21 cellular contexts compared by ENCODE assay signal in genomic region chr12:115257791-115258190, GRCh38.
DNase-seq lines count a peak whose midpoint lies in the region; ATAC-seq, FAIRE-seq and TF ChIP-seq lines count a peak whose summit lies in the region.
"Had no signal": no experiment of that assay in that cellular context is flagged by ENCODE, and none has a peak within 500 bp of the region (broad histone marks: within the 10 kb centered on the region; RNA-seq: fewer than 3 reads in every experiment).

No MANE protein-coding gene starts in this region.

- H2AFZ ChIP-seq in SK-N-SH (ENCODE audit: low read depth) (no peak overlapping the region), astrocyte (ENCODE audit: low read depth, low read length) (no peak overlapping the region)
- H2AFZ ChIP-seq: PC-9 had no signal

- no peak for ATAC-seq in SK-N-SH treated with all-trans-retinoic acid at 6 μM for 48 hours
- no peak for ATAC-seq in CD4-positive, alpha-beta T cell (ENCODE audit: poor library complexity)
- ATAC-seq: psoas muscle had no signal

- H3K4me2 ChIP-seq in SK-N-SH (no peak overlapping the region), astrocyte (ENCODE audit: low read length) (no peak overlapping the region)
- H3K4me2 ChIP-seq: PC-9 had no signal

- H3F3A ChIP-seq in SK-N-SH (replicated peaks; ENCODE audit: insufficient read depth) = no peaks in the 10 kb centered on the region

- H3K36me3 Mint-ChIP-seq in astrocyte (ENCODE audit: low read depth, unreplicated experiment) = no peaks in the 10 kb centered on the region
- no peaks in the 10 kb centered on the region for H3K36me3 Mint-ChIP-seq in CD4-positive, alpha-beta T cell (ENCODE audit: low read depth)
- H3K36me3 Mint-ChIP-seq: activated naive CD8-positive, alpha-beta T cell treated with anti-CD3 and anti-CD28 coated beads, Interleukin-2, amount 10 ng/mL, durations not matched to agents 7 days and 5 days had no signal

- TF ChIP-seq EP300 in SK-N-SH (IDR thresholded peaks at IDR 0.05; ENCODE audit: borderline replicate concordance in 1 of 2, low read depth in 1 of 2, low read length in 1 of 2) = no peak

- H3K9me3 ChIP-seq in SK-N-SH (no peaks in the 10 kb centered on the region), astrocyte (ENCODE audit: insufficient read depth, low read depth, low read length) (no peaks in the 10 kb centered on the region)
- H3K9me3 ChIP-seq in CD4-positive, alpha-beta T cell (ENCODE audit: control insufficient read depth, low read length) = peaks cover 4% of the 10 kb centered on the region
- H3K9me3 ChIP-seq: psoas muscle, spleen had no signal

- peaks cover 1% of the 10 kb centered on the region for H3K9me3 Mint-ChIP-seq in astrocyte (ENCODE audit: unreplicated experiment)
- peaks cover 4% of the 10 kb centered on the region for H3K9me3 Mint-ChIP-seq in CD4-positive, alpha-beta T cell
- H3K9me3 Mint-ChIP-seq: neural crest cell had no signal

- H3K4me1 Mint-ChIP-seq in astrocyte (ENCODE audit: low read depth, unreplicated experiment) = no peaks in the 10 kb centered on the region
- H3K4me1 Mint-ChIP-seq in CD4-positive, alpha-beta T cell (ENCODE audit: low read depth) = no peaks in the 10 kb centered on the region
- H3K4me1 Mint-ChIP-seq: activated naive CD8-positive, alpha-beta T cell treated with anti-CD3 and anti-CD28 coated beads, Interleukin-2, amount 10 ng/mL, durations not matched to agents 7 days and 5 days; neural crest cell had no signal

- H3K79me2 ChIP-seq in SK-N-SH (ENCODE audit: insufficient read depth) = no peaks in the 10 kb centered on the region
- H3K79me2 ChIP-seq in astrocyte (ENCODE audit: insufficient read depth, low read length) = no peaks in the 10 kb centered on the region

- peaks cover 0 to 13% of the 10 kb centered on the region in 2 experiments; a peak in 2 of 4 replicates for H3K4me1 ChIP-seq in SK-N-SH (ENCODE audit: control insufficient read depth in 1 of 2, insufficient read depth in 2 of 2, low read depth in 1 of 2, low read length in 1 of 2)
- no peaks in the 10 kb centered on the region for H3K4me1 ChIP-seq in astrocyte (ENCODE audit: insufficient read depth, low read length)
- H3K4me1 ChIP-seq: psoas muscle, spleen had no signal

- H3K27ac ChIP-seq in SK-N-SH (ENCODE audit: low read depth in 2 of 2, low read length in 1 of 2) (no peak overlapping the region), astrocyte (ENCODE audit: low read depth, low read length) (no peak overlapping the region)
- H3K27ac ChIP-seq in CD4-positive, alpha-beta T cell (ENCODE audit: low read depth, low read length) = no peak overlapping the region
- H3K27ac ChIP-seq: 22Rv1, PC-9, psoas muscle, spleen had no signal

- H4K20me1 ChIP-seq in SK-N-SH (ENCODE audit: insufficient read depth) (no peaks in the 10 kb centered on the region), astrocyte (ENCODE audit: insufficient read depth, low read length) (no peaks in the 10 kb centered on the region)

- no peak overlapping the region for H3K27ac Mint-ChIP-seq in astrocyte (ENCODE audit: unreplicated experiment)
- no peak overlapping the region for H3K27ac Mint-ChIP-seq in CD4-positive, alpha-beta T cell
- H3K27ac Mint-ChIP-seq: activated naive CD8-positive, alpha-beta T cell treated with anti-CD3 and anti-CD28 coated beads, Interleukin-2, amount 10 ng/mL, durations not matched to agents 7 days and 5 days had no signal

- WGBS in SK-N-SH (ENCODE audit: low lambda C conversion rate) = 65% methylated on average over 2 of the region's 2 CpGs

- FAIRE-seq in astrocyte (lab: Jason Lieb, UNC) = no peak
- FAIRE-seq: frontal cortex had no signal

- no peak for TF ChIP-seq RAD21 in SK-N-SH (IDR thresholded peaks at IDR 0.05; ENCODE audit: low read length)

- POLR2A ChIA-PET in SK-N-SH (lab: Yijun Ruan, JAX) = no interaction called here
- POLR2A ChIA-PET in CD4-positive, alpha-beta T cell (lab: Charles Lee) = no interaction called here

- H3K36me3 ChIP-seq in SK-N-SH (replicated peaks in 1 of 2; ENCODE audit: control insufficient read depth in 1 of 2, insufficient read depth in 2 of 2, low read length in 1 of 2) = no peaks in the 10 kb centered on the region
- no peaks in the 10 kb centered on the region for H3K36me3 ChIP-seq in astrocyte (ENCODE audit: insufficient read depth, low read length)
- H3K36me3 ChIP-seq: spleen had no signal

- peaks cover 61% of the 10 kb centered on the region for H3K27me3 Mint-ChIP-seq in astrocyte (ENCODE audit: low read depth, unreplicated experiment)
- H3K27me3 Mint-ChIP-seq in CD4-positive, alpha-beta T cell = no peaks in the 10 kb centered on the region
- H3K27me3 Mint-ChIP-seq: activated naive CD8-positive, alpha-beta T cell treated with anti-CD3 and anti-CD28 coated beads, Interleukin-2, amount 10 ng/mL, durations not matched to agents 7 days and 5 days had no signal

- H3K9ac ChIP-seq in SK-N-SH (no peak overlapping the region), astrocyte (ENCODE audit: low read length) (no peak overlapping the region)

- no peak for TF ChIP-seq CTCF in SK-N-SH (IDR thresholded peaks at IDR 0.05)
- no peak for TF ChIP-seq CTCF in astrocyte (IDR thresholded peaks at IDR 0.05; ENCODE audit: insufficient read depth, low read depth, low read length)
- no peak for TF ChIP-seq CTCF in CD4-positive, alpha-beta T cell (IDR thresholded peaks at IDR 0.05)

- no peaks in the 10 kb centered on the region for H3K9me2 ChIP-seq in SK-N-SH

- DNase-seq in SK-N-SH = no peak
- DNase-seq in astrocyte (ENCODE audit: low read depth) = peak; percentile 68
- peak; percentile 5 for DNase-seq in fibroblast of the conjunctiva (ENCODE audit: low read depth)
- DNase-seq in NCI-H2029 (lab: John Stamatoyannopoulos, UW) = no peak
- no peak for DNase-seq in activated CD4-positive, alpha-beta T cell treated with anti-CD3 and anti-CD28 coated beads for 4 hours
- DNase-seq in activated CD4-positive, alpha-beta T cell treated with anti-CD3 and anti-CD28 coated beads, Interleukin-2, amount 50 U/mL, for 1 hour = no peak
- DNase-seq in CD4-positive, alpha-beta T cell = no peak
- DNase-seq: activated CD4-positive, CD25-positive, alpha-beta regulatory T cell treated with anti-CD3 and anti-CD28 coated beads, Interleukin-2, amount 50 U/mL, for 72 hours; activated naive CD8-positive, alpha-beta T cell treated with anti-CD3 and anti-CD28 coated beads, Interleukin-2, amount 10 ng/mL, durations not matched to agents 7 days and 5 days; C1 segment of cervical spinal cord; Karpas-422; kidney glomerular epithelial cell; midbrain; NCI-H1105; PC-9; psoas muscle; spleen had no signal

- intact Hi-C loops in CD4-positive, alpha-beta T cell (cut with DNase I, micrococcal nuclease) = no loop called here

- no peak overlapping the region for H3K4me3 ChIP-seq in SK-N-SH (ENCODE audit: low read depth in 2 of 2, low read length in 1 of 2)
- no peak overlapping the region for H3K4me3 ChIP-seq in astrocyte (ENCODE audit: insufficient read depth, low read depth, low read length)
- H3K4me3 ChIP-seq: PC-9, psoas muscle, spleen had no signal

- no peak overlapping the region for H3K4me3 Mint-ChIP-seq in astrocyte (ENCODE audit: unreplicated experiment)
- H3K4me3 Mint-ChIP-seq in CD4-positive, alpha-beta T cell = no peak overlapping the region
- H3K4me3 Mint-ChIP-seq: activated naive CD8-positive, alpha-beta T cell treated with anti-CD3 and anti-CD28 coated beads, Interleukin-2, amount 10 ng/mL, durations not matched to agents 7 days and 5 days; neural crest cell had no signal

- H3K27me3 ChIP-seq in SK-N-SH (ENCODE audit: insufficient read depth) (no peaks in the 10 kb centered on the region), astrocyte (ENCODE audit: insufficient read depth, low read length) (peaks cover 4% of the 10 kb centered on the region)
- no peaks in the 10 kb centered on the region for H3K27me3 ChIP-seq in CD4-positive, alpha-beta T cell (ENCODE audit: control insufficient read depth, insufficient read depth, low read length)
- H3K27me3 ChIP-seq: spleen had no signal

- CTCF ChIA-PET in SK-N-SH (lab: Yijun Ruan, JAX) = no interaction called here
- CTCF ChIA-PET in CD4-positive, alpha-beta T cell (lab: Charles Lee) = no interaction called here

TF ChIP-seq in SK-N-SH, 30 proteins besides CTCF, POLR2A, EP300 and RAD21:
- peak; percentile 4; the same call in 1 of the 2 replicates for TF ChIP-seq FOSL2 (IDR thresholded peaks at IDR 0.05; ENCODE audit: borderline replicate concordance, low read depth)
- no peak for TF ChIP-seq YY1 (IDR thresholded peaks at IDR 0.05; ENCODE audit: low read depth)
- no peak for TF ChIP-seq NFIC (IDR thresholded peaks at IDR 0.05; ENCODE audit: borderline replicate concordance)
- TF ChIP-seq RCOR1 (IDR thresholded peaks at IDR 0.05; ENCODE audit: low read length) = no peak

TF ChIP-seq in SK-N-SH treated with all-trans-retinoic acid at 6 μM for 48 hours, 23 proteins besides CTCF, POLR2A, EP300 and RAD21 (continues in another document):
- TF ChIP-seq RARB (CRISPR knock-in tag; IDR thresholded peaks at IDR 0.05) = no peak
- no peak for TF ChIP-seq OSR1 (CRISPR knock-in tag; IDR thresholded peaks at IDR 0.05)
- TF ChIP-seq TCF4 (CRISPR knock-in tag; IDR thresholded peaks at IDR 0.05; ENCODE audit: borderline replicate concordance) = no peak
- TF ChIP-seq GLIS3 (CRISPR knock-in tag; IDR thresholded peaks at IDR 0.05) = no peak
- TF ChIP-seq ISL1 (CRISPR knock-in tag; IDR thresholded peaks at IDR 0.05) = no peak
- no peak for TF ChIP-seq ZNF70 (CRISPR knock-in tag; IDR thresholded peaks at IDR 0.05)
- no peak for TF ChIP-seq ZFP3 (CRISPR knock-in tag; IDR thresholded peaks at IDR 0.05)
- TF ChIP-seq SNAI2 (CRISPR knock-in tag; IDR thresholded peaks at IDR 0.05) = no peak
- no peak for TF ChIP-seq ZFP30 (CRISPR knock-in tag; IDR thresholded peaks at IDR 0.05)
- TF ChIP-seq TOX (CRISPR knock-in tag; IDR thresholded peaks at IDR 0.05; ENCODE audit: borderline replicate concordance) = no peak
- TF ChIP-seq ZNF565 (CRISPR knock-in tag; conservative IDR thresholded peaks at IDR 0.05; ENCODE audit: low read depth) = no peak
- TF ChIP-seq POU6F1 (CRISPR knock-in tag; IDR thresholded peaks at IDR 0.05; ENCODE audit: borderline replicate concordance, low read depth) = no peak
- TF ChIP-seq ARNTL (CRISPR knock-in tag; IDR thresholded peaks at IDR 0.05; ENCODE audit: borderline replicate concordance, low read depth) = no peak

Comparison
In these comparisons a context has a peak if more than half of its experiments do, and no peak if none do; other contexts are left out.
1. DNase-seq: peak in astrocyte (single experiment) and fibroblast of the conjunctiva (single experiment); none in SK-N-SH (single experiment), NCI-H2029 (single experiment), activated CD4-positive, alpha-beta T cell treated with anti-CD3 and anti-CD28 coated beads for 4 hours (0 of 2), activated CD4-positive, alpha-beta T cell treated with anti-CD3 and anti-CD28 coated beads, Interleukin-2, amount 50 U/mL, for 1 hour (single experiment) and CD4-positive, alpha-beta T cell (0 of 10).